In the genomic region with DNA sequence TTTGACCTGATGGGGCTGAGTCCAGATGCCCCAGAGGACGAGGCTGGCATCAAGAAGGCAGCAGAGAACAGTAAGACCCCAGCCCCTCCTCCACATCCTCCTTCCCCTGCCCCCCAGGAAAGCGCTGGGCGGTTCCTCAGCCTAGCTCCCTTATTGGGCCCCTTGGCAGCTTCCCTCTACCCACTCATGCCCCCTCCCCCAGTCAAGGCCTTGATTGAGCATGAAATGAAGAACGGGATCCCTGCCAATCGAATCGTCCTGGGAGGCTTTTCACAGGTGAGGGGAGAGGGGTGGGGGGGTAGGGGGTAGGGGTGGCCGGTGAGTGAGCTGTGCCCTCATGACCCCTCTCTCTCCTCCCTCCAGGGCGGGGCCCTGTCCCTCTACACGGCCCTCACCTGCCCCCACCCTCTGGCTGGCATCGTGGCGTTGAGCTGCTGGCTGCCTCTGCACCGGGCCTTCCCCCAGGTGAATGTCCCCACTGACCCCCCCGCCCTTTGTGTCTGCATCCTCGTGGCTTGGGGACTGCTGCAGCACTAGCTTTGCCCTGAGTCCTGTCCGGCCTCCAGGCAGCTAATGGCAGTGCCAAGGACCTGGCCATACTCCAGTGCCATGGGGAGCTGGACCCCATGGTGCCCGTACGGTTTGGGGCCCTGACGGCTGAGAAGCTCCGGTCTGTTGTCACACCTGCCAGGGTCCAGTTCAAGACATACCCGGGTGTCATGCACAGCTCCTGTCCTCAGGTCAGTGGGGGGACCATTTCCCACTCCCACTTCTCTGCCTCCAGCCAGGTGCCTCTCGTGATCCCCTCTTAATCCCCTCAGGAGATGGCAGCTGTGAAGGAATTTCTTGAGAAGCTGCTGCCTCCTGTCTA, we compare ENCODE assay signal across 1 cellular context.
TF ChIP-seq lines count a peak whose summit lies in the region.

No MANE protein-coding gene starts in this region.

TF ChIP-seq in K562, 482 proteins besides CTCF, POLR2A, EP300 and RAD21:
- TF ChIP-seq PHF21A (IDR thresholded peaks at IDR 0.05; ENCODE audit: borderline replicate concordance, low read depth) (no peak), POLR2AphosphoS2 (IDR thresholded peaks at IDR 0.05; ENCODE audit: low read length) (peak; percentile 17; the same call in 1 of the 2 replicates), POLR2G (IDR thresholded peaks at IDR 0.05; ENCODE audit: low read depth, low read length) (peak; percentile 66), POLR2B (IDR thresholded peaks at IDR 0.05; ENCODE audit: low read depth, partially characterized antibody) (peak; percentile 44)
